ENCODE assay signal across 16 cellular contexts in the genomic region with DNA sequence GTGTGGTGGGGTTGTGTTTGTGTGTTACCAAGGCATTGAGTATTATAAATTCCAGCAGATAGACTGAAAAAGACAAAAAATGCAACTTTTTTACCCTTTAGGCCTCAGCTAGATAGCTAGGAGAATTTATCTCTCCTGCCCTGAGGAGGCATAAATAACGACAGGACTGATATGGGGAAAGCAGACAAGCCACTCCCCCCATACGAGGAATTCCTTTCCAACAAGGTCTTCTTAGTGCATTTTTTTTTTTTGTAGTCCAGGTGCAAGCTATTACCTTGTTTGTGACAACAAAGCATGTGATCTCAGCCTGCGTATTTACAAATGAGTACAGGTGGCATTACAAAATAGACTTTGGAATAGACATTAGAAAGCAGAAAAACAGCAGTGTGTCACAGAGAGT.
DNase-seq lines count a peak whose midpoint lies in the region; ATAC-seq and TF ChIP-seq lines count a peak whose summit lies in the region.
"Had no signal": no experiment of that assay in that cellular context is flagged by ENCODE, and none has a peak within 500 bp of the region (broad histone marks: within the 10 kb centered on the region; RNA-seq: fewer than 3 reads in every experiment).

No MANE protein-coding gene starts in this region.

- TF ChIP-seq POLR2A in GM18505 (IDR thresholded peaks at IDR 0.05; ENCODE audit: borderline replicate concordance, extremely low read depth, insufficient read depth, insufficient read length), result no peak

- H3K79me1 ChIP-seq in mesendoderm (ENCODE audit: low read length), result no peaks in the 10 kb centered on the region

- no peaks in the 10 kb centered on the region for H3K36me3 Mint-ChIP-seq in activated naive CD8-positive, alpha-beta T cell treated with anti-CD3 and anti-CD28 coated beads for 36 hours

- no peaks in the 10 kb centered on the region for H3K27me3 Mint-ChIP-seq in activated naive CD8-positive, alpha-beta T cell treated with anti-CD3 and anti-CD28 coated beads for 36 hours
- H3K27me3 Mint-ChIP-seq: B cell; CD4-positive, alpha-beta T cell had no signal

- no peak overlapping the region for H3K4me3 ChIP-seq in mesendoderm (ENCODE audit: low read length)
- H3K4me3 ChIP-seq: SK-N-MC had no signal

- H2BK120ac ChIP-seq in mesendoderm (ENCODE audit: low read depth, low read length), result no peak overlapping the region

- H3K4me2 ChIP-seq in mesendoderm (ENCODE audit: low read length), result no peak overlapping the region
- H3K4me2 ChIP-seq: KMS-11 had no signal

- no peaks in the 10 kb centered on the region for H3K79me2 ChIP-seq in mesendoderm (ENCODE audit: control insufficient read depth, insufficient read depth, low read length)

- H3K23ac ChIP-seq in mesendoderm (ENCODE audit: low read length), result no peak overlapping the region

- DNase-seq in COR-L47 (lab: John Stamatoyannopoulos, UW), result peak; percentile 55
- peak; percentile 5 for DNase-seq in ELF-1 (ENCODE audit: low read depth, low spot score)
- DNase-seq in NCI-H69 (lab: John Stamatoyannopoulos, UW), result peak; percentile 36
- DNase-seq in mesendoderm, result peak; percentile 40
- no peak for DNase-seq in central memory CD4-positive, alpha-beta T cell
- no peak for DNase-seq in DMS79 treated with DMSO at 0.1 percent for 48 hours (lab: John Stamatoyannopoulos, UW)
- DNase-seq in activated naive CD8-positive, alpha-beta T cell treated with anti-CD3 and anti-CD28 coated beads for 36 hours, result no peak
- DNase-seq: CD4-positive, alpha-beta T cell; EL; HFFc6; NCI-H2029 had no signal

- H3K4me3 Mint-ChIP-seq in activated naive CD8-positive, alpha-beta T cell treated with anti-CD3 and anti-CD28 coated beads for 36 hours, result no peak overlapping the region
- H3K4me3 Mint-ChIP-seq: B cell; CD4-positive, alpha-beta T cell; HFFc6 had no signal

- no peak overlapping the region for H4K8ac ChIP-seq in mesendoderm (ENCODE audit: low read depth, low read length)

- WGBS in mesendoderm (ENCODE audit: extremely low coverage, insufficient coverage, low lambda C conversion rate), result no CpG with 5 or more reads among the region's 3 CpGs

- no peaks in the 10 kb centered on the region for H3K9me3 Mint-ChIP-seq in activated naive CD8-positive, alpha-beta T cell treated with anti-CD3 and anti-CD28 coated beads for 36 hours
- H3K9me3 Mint-ChIP-seq: HFFc6 had no signal

- no peaks in the 10 kb centered on the region for H3K36me3 ChIP-seq in mesendoderm (ENCODE audit: control insufficient read depth, insufficient read depth, low read length)

- no peak overlapping the region for H3K56ac ChIP-seq in mesendoderm (ENCODE audit: low read length)

- ATAC-seq in GM18505 (IDR thresholded peaks at IDR 0.05; ENCODE audit: unreplicated experiment), result no peak
- ATAC-seq: HepG2 had no signal

- no peak overlapping the region for H3K18ac ChIP-seq in mesendoderm (ENCODE audit: low read length)

- no peak overlapping the region for H2BK5ac ChIP-seq in mesendoderm (ENCODE audit: low read length)

- H3K4ac ChIP-seq in mesendoderm (ENCODE audit: low read depth, low read length), result no peak overlapping the region

- H3K27ac Mint-ChIP-seq in activated naive CD8-positive, alpha-beta T cell treated with anti-CD3 and anti-CD28 coated beads for 36 hours, result no peak overlapping the region
- H3K27ac Mint-ChIP-seq: B cell; CD4-positive, alpha-beta T cell; HFFc6 had no signal

- no peak overlapping the region for H2BK15ac ChIP-seq in mesendoderm (replicated peaks; ENCODE audit: low read depth)

- no peak overlapping the region for H3K27ac ChIP-seq in mesendoderm (ENCODE audit: low read depth, low read length)
- H3K27ac ChIP-seq: KMS-11, SK-N-MC had no signal

- no peak overlapping the region for H3K9ac ChIP-seq in mesendoderm (ENCODE audit: low read length)
- H3K9ac ChIP-seq: KMS-11 had no signal

- H4K5ac ChIP-seq in mesendoderm (ENCODE audit: low read length), result no peak overlapping the region

- H3K27me3 ChIP-seq in mesendoderm (ENCODE audit: insufficient read depth, low read length, poor library complexity), result no peaks in the 10 kb centered on the region

- H2AK5ac ChIP-seq in mesendoderm (ENCODE audit: low read length), result no peak overlapping the region

- no peaks in the 10 kb centered on the region for H3K4me1 ChIP-seq in mesendoderm (ENCODE audit: control insufficient read depth, low read depth, low read length)

- no peaks in the 10 kb centered on the region for H3K4me1 Mint-ChIP-seq in activated naive CD8-positive, alpha-beta T cell treated with anti-CD3 and anti-CD28 coated beads for 36 hours
- H3K4me1 Mint-ChIP-seq: B cell had no signal

Comparison
In these comparisons a context has a peak if more than half of its experiments do, and no peak if none do; other contexts are left out.
1. DNase-seq: peak in COR-L47 (single experiment), ELF-1 (single experiment), NCI-H69 (single experiment) and mesendoderm (single experiment); none in central memory CD4-positive, alpha-beta T cell (single experiment), DMS79 treated with DMSO at 0.1 percent for 48 hours (single experiment) and activated naive CD8-positive, alpha-beta T cell treated with anti-CD3 and anti-CD28 coated beads for 36 hours (single experiment).